ENCODE assay signal across 17 cellular contexts in genomic region chr16:82658796-82659195, GRCh38. TPM values are rescaled to one million over a fixed set of nuclear protein-coding genes. Genes with fewer than 3 reads are reported as not detected.
DNase-seq lines count a peak whose midpoint lies in the region; ATAC-seq and TF ChIP-seq lines count a peak whose summit lies in the region.
"Had no signal": no experiment of that assay in that cellular context is flagged by ENCODE, and none has a peak within 500 bp of the region (broad histone marks: within the 10 kb centered on the region; RNA-seq: fewer than 3 reads in every experiment).

No MANE protein-coding gene starts in this region.

- BruUV-seq in Caco-2 (replicated peaks; lab: Mats Ljungman, UMichigan) = no TSS peak

- H3K27ac Mint-ChIP-seq in activated CD8-positive, alpha-beta T cell treated with anti-CD3 and anti-CD28 coated beads, Interleukin-2, amount 10 ng/mL, durations not matched to agents 7 days and 5 days = peak overlapping the region; percentile 6
- no peak overlapping the region for H3K27ac Mint-ChIP-seq in activated CD8-positive, alpha-beta T cell treated with anti-CD3 and anti-CD28 coated beads for 36 hours
- no peak overlapping the region for H3K27ac Mint-ChIP-seq in HFFc6
- no peak overlapping the region for H3K27ac Mint-ChIP-seq in Caco-2 (ENCODE audit: unreplicated experiment)

- peak overlapping the region; percentile 40 for H3K18ac ChIP-seq in mesendoderm (ENCODE audit: low read length)

- no peak overlapping the region for H2BK15ac ChIP-seq in mesendoderm (replicated peaks; ENCODE audit: low read depth)

- CTCF ChIA-PET in activated CD8-positive, alpha-beta T cell treated with anti-CD3 and anti-CD28 coated beads, Interleukin-2, amount 10 ng/mL, durations not matched to agents 7 days and 5 days (lab: Charles Lee) = no interaction called here
- CTCF ChIA-PET in activated CD8-positive, alpha-beta T cell treated with anti-CD3 and anti-CD28 coated beads for 36 hours (lab: Charles Lee) = no interaction called here
- CTCF ChIA-PET in Caco-2 (lab: Charles Lee) = no interaction called here

- H3K4me1 Mint-ChIP-seq in activated CD8-positive, alpha-beta T cell treated with anti-CD3 and anti-CD28 coated beads, Interleukin-2, amount 10 ng/mL, durations not matched to agents 7 days and 5 days (ENCODE audit: low read depth) = peaks cover 74% of the 10 kb centered on the region
- H3K4me1 Mint-ChIP-seq in activated CD8-positive, alpha-beta T cell treated with anti-CD3 and anti-CD28 coated beads for 36 hours (ENCODE audit: low read depth) = peaks cover 53% of the 10 kb centered on the region
- H3K4me1 Mint-ChIP-seq in HFFc6 (ENCODE audit: low read depth) (peaks cover 60% of the 10 kb centered on the region), Caco-2 (ENCODE audit: low read depth, unreplicated experiment) (peaks cover 16% of the 10 kb centered on the region)

- peaks cover 22% of the 10 kb centered on the region for H3K36me3 Mint-ChIP-seq in activated CD8-positive, alpha-beta T cell treated with anti-CD3 and anti-CD28 coated beads, Interleukin-2, amount 10 ng/mL, durations not matched to agents 7 days and 5 days (ENCODE audit: low read depth)
- H3K36me3 Mint-ChIP-seq in activated CD8-positive, alpha-beta T cell treated with anti-CD3 and anti-CD28 coated beads for 36 hours (ENCODE audit: low read depth) = no peaks in the 10 kb centered on the region
- H3K36me3 Mint-ChIP-seq in HFFc6 (ENCODE audit: low read depth) (no peaks in the 10 kb centered on the region; the same call in 1 of the 2 replicates), Caco-2 (ENCODE audit: insufficient read depth, unreplicated experiment) (no peaks in the 10 kb centered on the region)

- H3K4me1 ChIP-seq in mesendoderm (ENCODE audit: control insufficient read depth, low read depth, low read length) (peaks cover 6% of the 10 kb centered on the region), Caco-2 (peaks cover 16% of the 10 kb centered on the region)

- H2AK5ac ChIP-seq in mesendoderm (ENCODE audit: low read length) = no peak overlapping the region

- no peak overlapping the region for H3K4me3 Mint-ChIP-seq in activated CD8-positive, alpha-beta T cell treated with anti-CD3 and anti-CD28 coated beads, Interleukin-2, amount 10 ng/mL, durations not matched to agents 7 days and 5 days
- H3K4me3 Mint-ChIP-seq in activated CD8-positive, alpha-beta T cell treated with anti-CD3 and anti-CD28 coated beads for 36 hours = no peak overlapping the region
- H3K4me3 Mint-ChIP-seq in HFFc6 (no peak overlapping the region), Caco-2 (ENCODE audit: unreplicated experiment) (no peak overlapping the region)

- no peaks in the 10 kb centered on the region for H3K27me3 Mint-ChIP-seq in activated CD8-positive, alpha-beta T cell treated with anti-CD3 and anti-CD28 coated beads, Interleukin-2, amount 10 ng/mL, durations not matched to agents 7 days and 5 days (ENCODE audit: low read depth)
- no peaks in the 10 kb centered on the region for H3K27me3 Mint-ChIP-seq in activated CD8-positive, alpha-beta T cell treated with anti-CD3 and anti-CD28 coated beads for 36 hours
- H3K27me3 Mint-ChIP-seq in HFFc6 (ENCODE audit: insufficient read depth) (no peaks in the 10 kb centered on the region), Caco-2 (ENCODE audit: insufficient read depth, unreplicated experiment) (no peaks in the 10 kb centered on the region)

- no peak overlapping the region for H4K8ac ChIP-seq in mesendoderm (ENCODE audit: low read depth, low read length)

- H3K9me3 ChIP-seq in Caco-2 = no peaks in the 10 kb centered on the region
- H3K9me3 ChIP-seq: Peyer's patch had no signal

- H3K4me3 ChIP-seq in mesendoderm (ENCODE audit: low read length) = no peak overlapping the region
- H3K4me3 ChIP-seq in Caco-2 (ENCODE audit: low read depth, low read length) = no peak overlapping the region
- H3K4me3 ChIP-seq: Peyer's patch had no signal

- no peak overlapping the region for H3K56ac ChIP-seq in mesendoderm (ENCODE audit: low read length)

- no peaks in the 10 kb centered on the region for H3K9me3 Mint-ChIP-seq in activated CD8-positive, alpha-beta T cell treated with anti-CD3 and anti-CD28 coated beads, Interleukin-2, amount 10 ng/mL, durations not matched to agents 7 days and 5 days (ENCODE audit: insufficient read depth)
- no peaks in the 10 kb centered on the region for H3K9me3 Mint-ChIP-seq in activated CD8-positive, alpha-beta T cell treated with anti-CD3 and anti-CD28 coated beads for 36 hours
- no peaks in the 10 kb centered on the region for H3K9me3 Mint-ChIP-seq in HFFc6
- H3K9me3 Mint-ChIP-seq in Caco-2 (ENCODE audit: unreplicated experiment) = peaks cover 20% of the 10 kb centered on the region

- H3K27me3 ChIP-seq in mesendoderm (ENCODE audit: insufficient read depth, low read length, poor library complexity) = no peaks in the 10 kb centered on the region
- H3K27me3 ChIP-seq in Caco-2 (replicated peaks; ENCODE audit: control insufficient read depth, insufficient read depth, low read length) = no peaks in the 10 kb centered on the region
- H3K27me3 ChIP-seq: Peyer's patch had no signal

- H2BK120ac ChIP-seq in mesendoderm (ENCODE audit: low read depth, low read length) = no peak overlapping the region

- H3K79me1 ChIP-seq in mesendoderm (ENCODE audit: low read length) = no peaks in the 10 kb centered on the region

- no CpG with 5 or more reads among the region's 2 CpGs for WGBS in mesendoderm (ENCODE audit: extremely low coverage, insufficient coverage, low lambda C conversion rate)

- TF ChIP-seq CTCF in activated CD8-positive, alpha-beta T cell treated with anti-CD3 and anti-CD28 coated beads for 36 hours (IDR thresholded peaks at IDR 0.05) = no peak
- TF ChIP-seq CTCF in HFFc6 (IDR thresholded peaks at IDR 0.05) (no peak), Caco-2 (IDR thresholded peaks at IDR 0.05; ENCODE audit: insufficient read depth in 1 of 2, low read depth in 1 of 2, low read length in 1 of 2, severe bottlenecking in 1 of 2, unreplicated experiment in 1 of 2) (no peak)

- H4K5ac ChIP-seq in mesendoderm (ENCODE audit: low read length) = no peak overlapping the region

- no peaks in the 10 kb centered on the region for H3K79me2 ChIP-seq in mesendoderm (ENCODE audit: control insufficient read depth, insufficient read depth, low read length)

- H3K36me3 ChIP-seq in mesendoderm (ENCODE audit: control insufficient read depth, insufficient read depth, low read length) (no peaks in the 10 kb centered on the region), Caco-2 (ENCODE audit: control insufficient read depth, insufficient read depth, low read length) (no peaks in the 10 kb centered on the region)
- H3K36me3 ChIP-seq: Peyer's patch had no signal

- no peak overlapping the region for H3K4me2 ChIP-seq in mesendoderm (ENCODE audit: low read length)

- POLR2A ChIA-PET in activated CD8-positive, alpha-beta T cell treated with anti-CD3 and anti-CD28 coated beads, Interleukin-2, amount 10 ng/mL, durations not matched to agents 7 days and 5 days (lab: Charles Lee) = no interaction called here
- POLR2A ChIA-PET in activated CD8-positive, alpha-beta T cell treated with anti-CD3 and anti-CD28 coated beads for 36 hours (lab: Charles Lee) = interaction anchor here (0.6 kb wide), 1 partner anchor 33 kb away, joined by 3 read pairs; no protein-coding TSS in a partner anchor
- POLR2A ChIA-PET in Caco-2 (lab: Charles Lee) = no interaction called here

- no peak overlapping the region for H3K27ac ChIP-seq in mesendoderm (ENCODE audit: low read depth, low read length)
- H3K27ac ChIP-seq: C4-2B, Peyer's patch had no signal

- no peak overlapping the region for H3K23ac ChIP-seq in mesendoderm (ENCODE audit: low read length)

- intact Hi-C loops in activated CD8-positive, alpha-beta T cell treated with anti-CD3 and anti-CD28 coated beads for 36 hours (cut with micrococcal nuclease) = no loop called here
- intact Hi-C loops in Caco-2 (cut with micrococcal nuclease; ENCODE audit: unreplicated experiment) = no loop called here

- H3K4ac ChIP-seq in mesendoderm (ENCODE audit: low read depth, low read length) = peak overlapping the region; percentile 19

- no peak for ATAC-seq in activated CD8-positive, alpha-beta T cell treated with anti-CD3 and anti-CD28 coated beads, Interleukin-2, amount 10 ng/mL, durations not matched to agents 7 days and 5 days
- no peak for ATAC-seq in activated CD8-positive, alpha-beta T cell treated with anti-CD3 and anti-CD28 coated beads for 36 hours
- ATAC-seq in GM18520 (IDR thresholded peaks at IDR 0.05; ENCODE audit: unreplicated experiment) = no peak

- H2BK5ac ChIP-seq in mesendoderm (ENCODE audit: low read length) = no peak overlapping the region

- DNase-seq in activated CD8-positive, alpha-beta T cell treated with anti-CD3 and anti-CD28 coated beads, Interleukin-2, amount 10 ng/mL, durations not matched to agents 7 days and 5 days = no peak
- no peak for DNase-seq in activated CD8-positive, alpha-beta T cell treated with anti-CD3 and anti-CD28 coated beads for 36 hours
- DNase-seq in amniotic epithelial cell (ENCODE audit: low read depth) (peak; percentile 52), mesendoderm (no peak), HFFc6 (no peak), Caco-2 (no peak)
- no peak for DNase-seq in activated effector memory CD4-positive, alpha-beta T cell treated with Interleukin-2 at 50 U/mL for 16 hours
- DNase-seq: DMS79 treated with DMSO at 0.1 percent for 48 hours, GOT3, Karpas-422, NCI-H1105 treated with DMSO at 0.1 percent for 48 hours, NCI-H1930, NCI-H2171 treated with DMSO at 0.1 percent for 48 hours, Peyer's patch, SHP77 treated with DMSO at 0.1 percent for 48 hours had no signal

- H3K9ac ChIP-seq in mesendoderm (ENCODE audit: low read length) = no peak overlapping the region

RNA-seq across cellular contexts. Expression of gene CDH13, which starts 32.0 kb away (rescaled TPM):
- total RNA-seq in activated CD8-positive, alpha-beta T cell treated with anti-CD3 and anti-CD28 coated beads, Interleukin-2, amount 10 ng/mL, durations not matched to agents 7 days and 5 days = not detected
- not detected for total RNA-seq in activated CD8-positive, alpha-beta T cell treated with anti-CD3 and anti-CD28 coated beads for 36 hours
- polyA plus RNA-seq in mesendoderm (2013, experiment 1 of 2) = 0.44 TPM
- 0.84 TPM for polyA plus RNA-seq in mesendoderm (2013, experiment 2 of 2)
- 10 to 100 TPM in 2 of 6 experiments, 1 to 10 TPM in 4; 3.6 to 14.7 (median 4.7) TPM for total RNA-seq in HFFc6 (2021; fragmentation: NEBNext Ultra II Directional; extraction: Animal tissue kit (Norgen Biotek cat#: 25700))
- 2.2 and 3.5 TPM in 2 replicates for total RNA-seq in Caco-2 (2022)
